Comparison of ENCODE assay signal across 9 cellular contexts in genomic region chr2:22011048-22011447, GRCh38.
"Had no signal": no experiment of that assay in that cellular context is flagged by ENCODE, and none has a peak within 500 bp of the region (broad histone marks: within the 10 kb centered on the region; RNA-seq: fewer than 3 reads in every experiment).

No MANE protein-coding gene starts in this region.

- ATAC-seq: HCT116, K562 had no signal

- H3K36me3 ChIP-seq: HAP-1 had no signal

- H3K27ac ChIP-seq: GM23248 had no signal

- H3K9me3 ChIP-seq: HAP-1 had no signal

- DNase-seq: GM23248, GOT3, H7, HFFc6, IMR-90, KG1 had no signal

- H3K9ac ChIP-seq: GM23248 had no signal

- H3K4me3 ChIP-seq: GM23248, HAP-1, K562 had no signal

- H3K4me1 ChIP-seq: HAP-1 had no signal

- H2AFZ ChIP-seq: GM23248 had no signal
